12 cellular contexts compared by ENCODE assay signal in the genomic region with DNA sequence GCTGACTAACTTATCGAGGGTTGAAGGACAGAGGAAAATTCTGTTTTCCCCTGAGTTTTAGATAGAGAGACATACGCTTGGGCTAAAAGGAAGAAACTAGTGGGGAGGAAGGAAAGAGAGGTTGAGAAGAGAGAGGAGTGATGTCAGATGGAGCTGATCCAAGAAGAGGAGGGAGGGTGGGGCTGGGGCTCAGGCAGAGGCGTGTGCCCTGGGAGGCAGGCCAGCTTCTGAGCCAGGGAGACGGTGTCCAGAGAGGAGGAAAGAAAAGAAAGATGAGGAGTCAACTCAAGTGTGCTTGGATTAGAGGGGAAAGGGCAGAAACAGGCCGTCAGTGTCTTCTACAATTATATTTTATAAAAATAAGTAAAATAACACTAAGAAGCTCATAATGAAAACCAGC. TPM values are rescaled to one million over a fixed set of nuclear protein-coding genes. Genes with fewer than 3 reads are reported as not detected.
DNase-seq lines count a peak whose midpoint lies in the region; ATAC-seq, FAIRE-seq and TF ChIP-seq lines count a peak whose summit lies in the region.
"Had no signal": no experiment of that assay in that cellular context is flagged by ENCODE, and none has a peak within 500 bp of the region (broad histone marks: within the 10 kb centered on the region; RNA-seq: fewer than 3 reads in every experiment).

No MANE protein-coding gene starts in this region.

- no peak overlapping the region for H3K4ac ChIP-seq in IMR-90 (ENCODE audit: low read depth, low read length)

- H3K27ac ChIP-seq in IMR-90 (ENCODE audit: insufficient read depth, low read length) (no peak overlapping the region), K562 (ENCODE audit: extremely low read depth, low read depth, low read length) (no peak overlapping the region), tibial artery (peak overlapping the region in 1 of 2 donors; percentile 31), stomach (peak overlapping the region in 2 of 5 donors; percentile 47 to 67)

- H4K91ac ChIP-seq in IMR-90 (ENCODE audit: insufficient read depth, low read depth, low read length), result no peak overlapping the region

- no peaks in the 10 kb centered on the region for H3K36me3 Mint-ChIP-seq in type B pancreatic cell

- no peak for TF ChIP-seq RAD21 in IMR-90 (IDR thresholded peaks at IDR 0.05; ENCODE audit: low read length)
- no peak for TF ChIP-seq RAD21 in K562 (CRISPR knock-in tag; conservative IDR thresholded peaks at IDR 0.05 in 1 of 2, IDR thresholded peaks at IDR 0.05 in 1 of 2)

- H3K9me3 ChIP-seq in IMR-90 (ENCODE audit: control insufficient read depth, insufficient read depth, low read length), result no peaks in the 10 kb centered on the region
- H3K9me3 ChIP-seq in K562 (replicated peaks; ENCODE audit: control insufficient read depth, insufficient read depth, low read depth, low read length), result no peaks in the 10 kb centered on the region
- no peaks in the 10 kb centered on the region for H3K9me3 ChIP-seq in tibial artery
- H3K9me3 ChIP-seq in stomach, result no peaks in the 10 kb centered on the region

- TF ChIP-seq POLR2A in IMR-90 (IDR thresholded peaks at IDR 0.05; ENCODE audit: low read depth, low read length) (no peak), K562 (conservative IDR thresholded peaks at IDR 0.05) (no peak), stomach (IDR thresholded peaks at IDR 0.05) (no peak)

- H2BK15ac ChIP-seq in IMR-90 (ENCODE audit: low read depth, low read length), result no peak overlapping the region

- H3K27me3 ChIP-seq in IMR-90 (ENCODE audit: control insufficient read depth, insufficient read depth, low read length) (peaks cover 35% of the 10 kb centered on the region), K562 (ENCODE audit: control insufficient read depth in 2 of 2, insufficient read depth in 2 of 2, low read length in 2 of 2) (peaks cover 2 to 18% of the 10 kb centered on the region in 2 experiments; a peak in 3 of 5 replicates), tibial artery (peaks cover 0 to 7% of the 10 kb centered on the region in 2 donors), stomach (peaks cover 0 to 21% (median 0%) of the 10 kb centered on the region in 3 donors)

- H3K9ac ChIP-seq in IMR-90 (ENCODE audit: low read depth, low read length), result no peak overlapping the region
- H3K9ac ChIP-seq in K562 (ENCODE audit: insufficient read depth in 1 of 2, low read depth in 2 of 2, low read length in 2 of 2), result no peak overlapping the region

- intact Hi-C loops in IMR-90 (cut with micrococcal nuclease) (loop anchor here (5.0 kb wide), 1 partner anchor 96 kb away; no protein-coding TSS in a partner anchor), K562 (cut with micrococcal nuclease) (no loop called here), left ventricle myocardium superior (cut with micrococcal nuclease) (no loop called here), tibial artery (cut with DNase I; ENCODE audit: low total_unique reads) (loop anchor here (10.0 kb wide), 1 partner anchor 138 kb away; no protein-coding TSS in a partner anchor), stomach (cut with DNase I; ENCODE audit: low total_unique reads) (no loop called here)

- in situ Hi-C loops in IMR-90 (cut with MboI; ENCODE audit: low sequenced_read_pairs), result no loop called here
- in situ Hi-C loops in K562 (cut with MboI), result no loop called here

- CTCF ChIA-PET in IMR-90 (lab: Yijun Ruan, JAX) (no interaction called here), K562 (lab: Yijun Ruan, JAX; ENCODE audit: low intra/inter-chr PET ratio) (no interaction called here)

- peak; percentile 63 for ATAC-seq in IMR-90 (ENCODE audit: low read depth)
- peak; percentile 34 for ATAC-seq in K562
- peak; percentile 61 for ATAC-seq in left ventricle myocardium superior
- ATAC-seq: stimulated activated naive CD8-positive, alpha-beta T cell treated with anti-CD3 and anti-CD28 coated beads, Interleukin-15, amount 100 ng/mL, for 72 hours had no signal

- no peaks in the 10 kb centered on the region for H3K79me2 ChIP-seq in K562 (ENCODE audit: control insufficient read depth, insufficient read depth, low read length)

- no peak overlapping the region for H2BK20ac ChIP-seq in IMR-90 (ENCODE audit: low read depth, low read length)

- no peak overlapping the region for H2BK120ac ChIP-seq in IMR-90 (ENCODE audit: low read depth, low read length)

- H4K20me1 ChIP-seq in IMR-90 (ENCODE audit: insufficient read depth, low read length) (no peaks in the 10 kb centered on the region; the same call in 1 of the 2 replicates), K562 (replicated peaks; ENCODE audit: control insufficient read depth, insufficient read depth, low read length) (0 out of 2 replicates have a peak, but pooled peaks cover 5% of the 10 kb centered on the region)

- H3K4me3 Mint-ChIP-seq in type B pancreatic cell, result no peak overlapping the region
- H3K4me3 Mint-ChIP-seq: stimulated activated naive CD8-positive, alpha-beta T cell treated with anti-CD3 and anti-CD28 coated beads, Interleukin-15, amount 100 ng/mL, for 72 hours had no signal

- H3K9me1 ChIP-seq in IMR-90 (ENCODE audit: insufficient read depth, low read length), result 0 out of 2 replicates have a peak, but pooled peaks cover under 1% of the 10 kb centered on the region
- no peaks in the 10 kb centered on the region for H3K9me1 ChIP-seq in K562 (ENCODE audit: control insufficient read depth, insufficient read depth, low read length)

- BruUV-seq in IMR-90 (replicated peaks; lab: Mats Ljungman, UMichigan), result no TSS peak
- BruUV-seq in K562 (replicated peaks; lab: Mats Ljungman, UMichigan), result no TSS peak

- peaks cover 24% of the 10 kb centered on the region for H3K27me3 Mint-ChIP-seq in type B pancreatic cell
- H3K27me3 Mint-ChIP-seq: stimulated activated naive CD8-positive, alpha-beta T cell treated with anti-CD3 and anti-CD28 coated beads, Interleukin-15, amount 100 ng/mL, for 72 hours had no signal

- no peak overlapping the region for H3K23ac ChIP-seq in IMR-90 (ENCODE audit: low read depth, low read length)

- H3K27ac Mint-ChIP-seq in type B pancreatic cell, result no peak overlapping the region
- H3K27ac Mint-ChIP-seq: stimulated activated naive CD8-positive, alpha-beta T cell treated with anti-CD3 and anti-CD28 coated beads, Interleukin-15, amount 100 ng/mL, for 72 hours had no signal

- no peak overlapping the region for H2BK5ac ChIP-seq in IMR-90 (ENCODE audit: low read depth, low read length, poor library complexity, severe bottlenecking)

- H3K4me1 Mint-ChIP-seq in type B pancreatic cell (ENCODE audit: unreplicated experiment), result peaks cover 22% of the 10 kb centered on the region

- no peaks in the 10 kb centered on the region for H3K36me3 ChIP-seq in IMR-90 (ENCODE audit: control insufficient read depth, insufficient read depth, low read length)
- H3K36me3 ChIP-seq in K562 (ENCODE audit: control insufficient read depth, insufficient read depth, low read length), result no peaks in the 10 kb centered on the region
- no peaks in the 10 kb centered on the region for H3K36me3 ChIP-seq in tibial artery
- H3K36me3 ChIP-seq in stomach, result no peaks in the 10 kb centered on the region

- H3K4me3 ChIP-seq in IMR-90 (ENCODE audit: insufficient read depth, low read depth, low read length) (no peak overlapping the region), K562 (no peak overlapping the region), tibial artery (no peak overlapping the region), stomach (no peak overlapping the region)
- H3K4me3 ChIP-seq: skin epidermis had no signal

- H4K5ac ChIP-seq in IMR-90 (ENCODE audit: low read depth, low read length), result no peak overlapping the region

- no peak for TF ChIP-seq CTCF in IMR-90 (conservative IDR thresholded peaks at IDR 0.05; ENCODE audit: low read depth, low read length)
- TF ChIP-seq CTCF in K562 (IDR thresholded peaks at IDR 0.05 in 2 of 3, conservative IDR thresholded peaks at IDR 0.05 in 1 of 3; ENCODE audit: insufficient read depth in 2 of 3, low read depth in 1 of 3, low read length in 3 of 3), result no peak
- TF ChIP-seq CTCF in tibial artery (IDR thresholded peaks at IDR 0.05), result no peak
- TF ChIP-seq CTCF in type B pancreatic cell (conservative IDR thresholded peaks at IDR 0.05), result no peak
- TF ChIP-seq CTCF in stomach (IDR thresholded peaks at IDR 0.05), result no peak

- no peak overlapping the region for H2AK9ac ChIP-seq in IMR-90 (replicated peaks; ENCODE audit: low read depth, low read length, poor library complexity)

- WGBS in IMR-90 (ENCODE audit: extremely low coverage in 2 of 2, insufficient read length in 1 of 2), 2 experiments, result 10% methylated on average over 3 of the region's 5 CpGs; no CpG with 5 or more reads in 1 of the 2 experiments
- whole genome bisulfite sequencing in K562 (ENCODE audit: insufficient coverage, low coverage, missing lambda C conversion rate), result 5% methylated on average over 4 of the region's 5 CpGs
- WGBS in stomach, 5 donors, result 22 to 42% (median 29%) methylated on average over 5 of the region's 5 CpGs

- DNase-seq in IMR-90 (peak; percentile 61), K562 (ENCODE audit: extremely low read depth in 1 of 4, low spot score in 3 of 4) (peak in 2 of 4 experiments; percentile 48 to 53), left ventricle myocardium superior (peak; percentile 83), tibial artery (peak; percentile 68 to 73), NCI-H2107 (lab: John Stamatoyannopoulos, UW) (no peak), type B pancreatic cell (ENCODE audit: extremely low spot score, unreplicated experiment) (no peak), stomach (no peak), NAMALWA (ENCODE audit: low spot score) (no peak)
- DNase-seq: NCI-H1694; SHP77; stimulated activated naive CD8-positive, alpha-beta T cell treated with anti-CD3 and anti-CD28 coated beads, Interleukin-15, amount 100 ng/mL, for 72 hours had no signal

- H3K9me3 Mint-ChIP-seq in type B pancreatic cell, result no peaks in the 10 kb centered on the region
- H3K9me3 Mint-ChIP-seq: stimulated activated naive CD8-positive, alpha-beta T cell treated with anti-CD3 and anti-CD28 coated beads, Interleukin-15, amount 100 ng/mL, for 72 hours had no signal

- no peak overlapping the region for H2AK5ac ChIP-seq in IMR-90 (ENCODE audit: low read depth, low read length)

- dilution Hi-C loops in IMR-90 (cut with HindIII; ENCODE audit: low sequenced_read_pairs, unreplicated experiment), result no loop called here

- H2AFZ ChIP-seq in IMR-90 (replicated peaks; ENCODE audit: low read length, poor library complexity) (no peak overlapping the region), K562 (ENCODE audit: low read depth, low read length) (no peak overlapping the region)

- TF ChIP-seq EP300 in K562 (IDR thresholded peaks at IDR 0.05; ENCODE audit: low read length) (no peak), stomach (IDR thresholded peaks at IDR 0.05) (no peak)

- H3K79me1 ChIP-seq in IMR-90 (ENCODE audit: low read depth in 1 of 2, low read length in 2 of 2), result no peaks in the 10 kb centered on the region

- POLR2A ChIA-PET in IMR-90 (lab: Charles Lee; ENCODE audit: unreplicated experiment), result no interaction called here
- POLR2A ChIA-PET in K562 (lab: Yijun Ruan, JAX), result interaction anchor here (0.7 to 1.3 kb wide), 4 partner anchors 9 to 81 kb away, joined by 3 to 4 read pairs (median 4); no protein-coding TSS in a partner anchor

- H4K8ac ChIP-seq in IMR-90 (ENCODE audit: low read depth in 2 of 2, low read length in 2 of 2), result no peak overlapping the region

- H3K4me2 ChIP-seq in IMR-90 (ENCODE audit: low read depth, low read length) (no peak overlapping the region), K562 (ENCODE audit: insufficient read depth, low read length) (no peak overlapping the region)

- H3K56ac ChIP-seq in IMR-90 (ENCODE audit: extremely low read depth, insufficient read depth, low read length), result no peak overlapping the region

- FAIRE-seq in K562 (lab: Jason Lieb, UNC), result no peak

- H3K4me1 ChIP-seq in IMR-90 (ENCODE audit: control insufficient read depth, insufficient read depth, low read length), result peaks cover 5% of the 10 kb centered on the region; the same call in 1 of the 2 replicates
- peaks cover 13 to 22% of the 10 kb centered on the region in 2 experiments; a peak in 4 of 5 replicates for H3K4me1 ChIP-seq in K562 (replicated peaks in 1 of 2; ENCODE audit: control insufficient read depth in 2 of 2, insufficient read depth in 2 of 2, low read length in 2 of 2)
- H3K4me1 ChIP-seq in tibial artery, result peaks cover 0 to 35% (median 14%) of the 10 kb centered on the region in 4 donors
- peaks cover 14 to 43% (median 28%) of the 10 kb centered on the region in 4 donors for H3K4me1 ChIP-seq in stomach

- H3K14ac ChIP-seq in IMR-90 (replicated peaks; ENCODE audit: low read depth, low read length), result no peak overlapping the region

- H3K18ac ChIP-seq in IMR-90 (ENCODE audit: low read depth, low read length), result no peak overlapping the region

RNA-seq across cellular contexts. Expression of gene EMILIN2, which starts 56.2 kb away (rescaled TPM):
- under 0.01 TPM in 2 replicates for total RNA-seq in IMR-90 (2012; rRNA removed)
- 0.14 and 0.34 TPM in 2 replicates for polyA plus RNA-seq in IMR-90 (2012; rRNA removed)
- polyA plus RNA-seq in IMR-90 (2012; cell fraction: cytosol; rRNA removed), result 0.24 and 0.29 TPM in 2 replicates
- polyA plus RNA-seq in IMR-90 (2012; cell fraction: nucleus; rRNA removed; ENCODE audit: low replicate concordance), result 0.73 and 0.91 TPM in 2 replicates
- total RNA-seq in K562 (2011; cell fraction: chromatin; rRNA removed; ENCODE audit: low replicate concordance), result 0.76 and 1.1 TPM in 2 replicates
- total RNA-seq in K562 (2011; cell fraction: nucleolus; rRNA removed), result 0.79 and 0.83 TPM in 2 replicates
- 0.69 and 0.88 TPM in 2 replicates for total RNA-seq in K562 (2011; cell fraction: nucleoplasm; rRNA removed)
- 0.32 and 0.37 TPM in 2 replicates for total RNA-seq in K562 (2014; rRNA removed)
- total RNA-seq in K562 (2014; rRNA removed; fragmentation: Illumina TruSeq; extraction: Trizol), result 0.11 and 0.16 TPM in 2 replicates
- 0.07 and 0.11 TPM in 2 replicates for total RNA-seq in K562 (2015; rRNA removed; fragmentation: Illumina TruSeq; extraction: Trizol)
- total RNA-seq in K562 (2021), result 0.34 and 0.40 TPM in 2 replicates
- polyA plus RNA-seq in K562 (2011; rRNA removed), result 0.25 and 0.35 TPM in 2 replicates
- polyA plus RNA-seq in K562 (2011; cell fraction: cytosol; rRNA removed), result 0.44 and 0.69 TPM in 2 replicates
- 0.43 and 0.48 TPM in 2 replicates for polyA plus RNA-seq in K562 (2011; cell fraction: nucleus; rRNA removed)
- 0.21 and 0.26 TPM in 2 replicates for polyA plus RNA-seq in K562 (2012)
- 0.19 and 0.24 TPM in 2 replicates for polyA plus RNA-seq in K562 (2014; fragmentation: Illumina TruSeq; extraction: Trizol)
- under 1 TPM; 0.01 to 0.03 TPM for polyA plus RNA-seq in K562 (2014; fragmentation: Nextera tagmentation; extraction: Ambion mirVana)
- polyA plus RNA-seq in K562 (2014; rRNA removed), result 0.20 and 0.40 TPM in 2 replicates
- 0.63 and 1.0 TPM in 2 replicates for polyA minus RNA-seq in K562 (2011; rRNA and poly(A)+ RNA removed)
- polyA minus RNA-seq in K562 (2011; cell fraction: cytosol; rRNA and poly(A)+ RNA removed), result 0.38 and 0.91 TPM in 2 replicates
- polyA minus RNA-seq in K562 (2011; cell fraction: nucleus; rRNA and poly(A)+ RNA removed), result 0.13 and 0.78 TPM in 2 replicates
- total RNA-seq in left ventricle myocardium superior, result 23.4 TPM
- total RNA-seq in type B pancreatic cell (ENCODE audit: low replicate concordance), result 3.6 and 9.4 TPM in 2 replicates
- 100 to 1,000 TPM in 1 of 5 donors, 10 to 100 TPM in 1, 1 to 10 TPM in 3; 5.2 to 120 (median 8.8) TPM for total RNA-seq in stomach
- 1 to 10 TPM; 2.0 to 4.3 (median 3.9) TPM for polyA plus RNA-seq in stomach

Comparison
In these comparisons a context has a peak if more than half of its experiments do, and no peak if none do; other contexts are left out.
1. DNase-seq: peak in IMR-90 (single experiment), left ventricle myocardium superior (single experiment) and tibial artery (2 of 2); none in NCI-H2107 (single experiment), type B pancreatic cell (single experiment), stomach (single experiment) and NAMALWA (single experiment).
2. intact Hi-C loops: an anchor here in IMR-90 (5.0 kb wide) and tibial artery (10.0 kb wide); none called in K562, left ventricle myocardium superior and stomach.
3. Peak in every context shown above with its lines, with median percentiles within 50 percentile points of each other: ATAC-seq.